Comparison of ENCODE assay signal across 16 cellular contexts in the genomic region with DNA sequence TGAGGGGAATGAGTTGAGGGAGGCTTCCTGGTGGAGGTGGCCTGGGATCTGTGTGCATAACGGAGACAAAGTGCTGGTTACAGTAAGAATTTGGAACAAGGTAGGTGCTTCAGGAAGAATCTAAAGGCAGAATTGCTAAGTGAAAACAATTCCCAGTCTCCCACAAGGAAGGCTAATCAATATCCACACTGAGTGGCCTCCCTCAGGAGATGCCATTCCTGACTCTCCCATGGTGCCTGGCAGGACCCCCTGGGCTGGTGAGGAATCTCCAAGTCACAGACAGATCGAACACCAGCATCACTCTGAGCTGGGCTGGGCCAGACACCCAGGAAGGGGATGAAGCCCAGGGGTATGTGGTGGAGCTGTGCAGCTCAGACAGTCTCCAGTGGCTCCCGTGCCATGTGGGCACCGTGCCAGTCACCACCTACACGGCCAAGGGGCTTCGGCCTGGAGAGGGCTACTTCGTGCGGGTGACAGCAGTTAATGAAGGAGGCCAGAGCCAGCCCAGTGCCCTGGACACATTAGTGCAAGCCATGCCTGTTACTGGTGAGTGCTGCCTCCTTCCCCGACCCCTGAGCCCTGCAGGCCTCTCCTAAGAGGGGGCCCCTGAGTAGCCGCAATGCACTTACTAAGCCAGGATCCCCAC.
"Had no signal": no experiment of that assay in that cellular context is flagged by ENCODE, and none has a peak within 500 bp of the region (broad histone marks: within the 10 kb centered on the region; RNA-seq: fewer than 3 reads in every experiment).

No MANE protein-coding gene starts in this region.

- H3K36me3 Mint-ChIP-seq: naive B cell had no signal

- H3K4me3 Mint-ChIP-seq: activated T-cell treated with anti-CD3 and anti-CD28 coated beads, Interleukin-2, amount 50 U/mL, for 72 hours; naive B cell had no signal

- H3K27me3 ChIP-seq: neutrophil, upper lobe of right lung had no signal

- H3K9me3 ChIP-seq: lower lobe of right lung, neutrophil, upper lobe of right lung had no signal

- H3K4me3 ChIP-seq: lower lobe of right lung, upper lobe of right lung had no signal

- H3K27ac Mint-ChIP-seq: activated T-cell treated with anti-CD3 and anti-CD28 coated beads, Interleukin-2, amount 50 U/mL, for 72 hours; naive B cell had no signal

- H3K9me3 Mint-ChIP-seq: activated T-cell treated with anti-CD3 and anti-CD28 coated beads, Interleukin-2, amount 50 U/mL, for 72 hours; naive B cell had no signal

- H3K4me1 Mint-ChIP-seq: naive B cell had no signal

- ATAC-seq: activated T-cell treated with anti-CD3 and anti-CD28 coated beads, Interleukin-2, amount 50 U/mL, for 72 hours; lower lobe of right lung; right cardiac atrium; upper lobe of right lung had no signal

- H3K27ac ChIP-seq: epithelial cell of prostate, lower lobe of right lung, neutrophil, upper lobe of right lung had no signal

- H3K36me3 ChIP-seq: lower lobe of right lung, neutrophil, upper lobe of right lung had no signal

- H3K4me1 ChIP-seq: lower lobe of right lung, upper lobe of right lung had no signal

- DNase-seq: activated naive CD4-positive, alpha-beta T cell treated with Interleukin-2 at 50 U/mL for 16 hours; activated T-cell treated with anti-CD3 and anti-CD28 coated beads, Interleukin-2, amount 50 U/mL, for 72 hours; caudate nucleus; cortex of kidney; effector memory CD4-positive, alpha-beta T cell; kidney glomerular epithelial cell; lower lobe of right lung; naive B cell; right cardiac atrium; SIG-M5; stimulated activated naive CD4-positive, alpha-beta T cell; substantia nigra; SW 1271; upper lobe of right lung had no signal
